In the genomic region with DNA sequence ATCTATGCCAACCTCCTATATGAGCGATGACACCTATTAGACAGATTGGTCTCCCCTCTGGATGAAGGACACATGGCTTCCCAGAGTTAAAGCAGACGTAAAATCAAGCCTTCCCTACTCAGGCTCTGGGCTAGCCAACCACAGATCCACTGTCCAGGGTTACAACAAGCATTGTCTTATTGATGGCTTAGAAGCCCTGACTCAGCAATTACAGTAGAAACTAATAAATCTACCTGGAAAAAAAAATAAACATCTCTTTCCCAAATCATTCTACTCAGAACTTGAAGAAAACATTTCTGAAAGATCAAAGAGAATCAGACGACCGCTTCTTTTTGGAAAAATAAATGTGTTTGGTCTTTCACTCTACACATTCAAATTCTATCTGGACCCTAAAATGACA, we compare ENCODE assay signal across 3 cellular contexts.
A peak's percentile ranks its signal among the peaks of the same experiment; 100 is the strongest.
TF ChIP-seq lines count a peak whose summit lies in the region.

No MANE protein-coding gene starts in this region.

TF ChIP-seq in A549, 52 proteins besides CTCF, POLR2A, EP300 and RAD21 (continued from another document):
- TF ChIP-seq POLR2AphosphoS2 (conservative IDR thresholded peaks at IDR 0.05; ENCODE audit: low read length) (no peak), HEYL (CRISPR knock-in tag; IDR thresholded peaks at IDR 0.05) (no peak), RNF2 (IDR thresholded peaks at IDR 0.05; ENCODE audit: borderline replicate concordance, low read depth) (no peak), EHF (CRISPR knock-in tag; IDR thresholded peaks at IDR 0.05) (no peak), BHLHE40 (IDR thresholded peaks at IDR 0.05; ENCODE audit: low read depth, low read length) (no peak), ZC3H11A (IDR thresholded peaks at IDR 0.05) (no peak), FOSL2 (IDR thresholded peaks at IDR 0.05) (no peak), FOSL2 (CRISPR knock-in tag; IDR thresholded peaks at IDR 0.05) (no peak), MAFK (IDR thresholded peaks at IDR 0.05; ENCODE audit: partially characterized antibody) (peak; percentile 96)

TF ChIP-seq in K562, 482 proteins besides CTCF, POLR2A, EP300 and RAD21 (continued from another document):
- TF ChIP-seq C11orf30 (IDR thresholded peaks at IDR 0.05; ENCODE audit: low read depth): peak; percentile 57
- peak; percentile 74 for TF ChIP-seq MAFK (IDR thresholded peaks at IDR 0.05; ENCODE audit: low read length)
- TF ChIP-seq MAFF (IDR thresholded peaks at IDR 0.05; ENCODE audit: low read length): peak; percentile 66
- TF ChIP-seq ZNF316 (IDR thresholded peaks at IDR 0.05): peak; percentile 68

TF ChIP-seq in HepG2, 621 proteins besides CTCF, POLR2A, EP300 and RAD21 (continued from another document):
- TF ChIP-seq, protein P1, sequence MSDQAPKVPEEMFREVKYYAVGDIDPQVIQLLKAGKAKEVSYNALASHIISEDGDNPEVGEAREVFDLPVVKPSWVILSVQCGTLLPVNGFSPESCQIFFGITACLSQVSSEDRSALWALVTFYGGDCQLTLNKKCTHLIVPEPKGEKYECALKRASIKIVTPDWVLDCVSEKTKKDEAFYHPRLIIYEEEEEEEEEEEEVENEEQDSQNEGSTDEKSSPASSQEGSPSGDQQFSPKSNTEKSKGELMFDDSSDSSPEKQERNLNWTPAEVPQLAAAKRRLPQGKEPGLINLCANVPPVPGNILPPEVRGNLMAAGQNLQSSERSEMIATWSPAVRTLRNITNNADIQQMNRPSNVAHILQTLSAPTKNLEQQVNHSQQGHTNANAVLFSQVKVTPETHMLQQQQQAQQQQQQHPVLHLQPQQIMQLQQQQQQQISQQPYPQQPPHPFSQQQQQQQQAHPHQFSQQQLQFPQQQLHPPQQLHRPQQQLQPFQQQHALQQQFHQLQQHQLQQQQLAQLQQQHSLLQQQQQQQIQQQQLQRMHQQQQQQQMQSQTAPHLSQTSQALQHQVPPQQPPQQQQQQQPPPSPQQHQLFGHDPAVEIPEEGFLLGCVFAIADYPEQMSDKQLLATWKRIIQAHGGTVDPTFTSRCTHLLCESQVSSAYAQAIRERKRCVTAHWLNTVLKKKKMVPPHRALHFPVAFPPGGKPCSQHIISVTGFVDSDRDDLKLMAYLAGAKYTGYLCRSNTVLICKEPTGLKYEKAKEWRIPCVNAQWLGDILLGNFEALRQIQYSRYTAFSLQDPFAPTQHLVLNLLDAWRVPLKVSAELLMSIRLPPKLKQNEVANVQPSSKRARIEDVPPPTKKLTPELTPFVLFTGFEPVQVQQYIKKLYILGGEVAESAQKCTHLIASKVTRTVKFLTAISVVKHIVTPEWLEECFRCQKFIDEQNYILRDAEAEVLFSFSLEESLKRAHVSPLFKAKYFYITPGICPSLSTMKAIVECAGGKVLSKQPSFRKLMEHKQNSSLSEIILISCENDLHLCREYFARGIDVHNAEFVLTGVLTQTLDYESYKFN (CRISPR knock-in tag; conservative IDR thresholded peaks at IDR 0.05): no peak
- TF ChIP-seq ZNF577 (CRISPR knock-in tag; IDR thresholded peaks at IDR 0.05; ENCODE audit: borderline replicate concordance, low read depth): no peak
